ENCODE assay signal across 15 cellular contexts in genomic region chr20:49791165-49791564, GRCh38. TPM values are rescaled to one million over a fixed set of nuclear protein-coding genes. Genes with fewer than 3 reads are reported as not detected.
DNase-seq lines count a peak whose midpoint lies in the region; ATAC-seq, FAIRE-seq and TF ChIP-seq lines count a peak whose summit lies in the region.
"Had no signal": no experiment of that assay in that cellular context is flagged by ENCODE, and none has a peak within 500 bp of the region (broad histone marks: within the 10 kb centered on the region; RNA-seq: fewer than 3 reads in every experiment).

No MANE protein-coding gene starts in this region.

- no peaks in the 10 kb centered on the region for H3K27me3 Mint-ChIP-seq in dendritic cell treated with granulocyte-macrophage colony-stimulating factor and Interleukin-4, amounts not matched to agents 40 ng/mL and 50 ng/mL, for 4 days
- peaks cover 6 to 12% of the 10 kb centered on the region in 2 donors for H3K27me3 Mint-ChIP-seq in T-cell

- H3K9me3 Mint-ChIP-seq in dendritic cell treated with granulocyte-macrophage colony-stimulating factor and Interleukin-4, amounts not matched to agents 40 ng/mL and 50 ng/mL, for 4 days = no peaks in the 10 kb centered on the region
- H3K9me3 Mint-ChIP-seq in T-cell = no peaks in the 10 kb centered on the region

- no peak overlapping the region for H3K4me3 Mint-ChIP-seq in dendritic cell treated with granulocyte-macrophage colony-stimulating factor and Interleukin-4, amounts not matched to agents 40 ng/mL and 50 ng/mL, for 4 days
- H3K4me3 Mint-ChIP-seq in T-cell = no peak overlapping the region

- CTCF ChIA-PET in T-cell (lab: Charles Lee) = no interaction called here

- no peak for TF ChIP-seq CTCF in neutrophil (IDR thresholded peaks at IDR 0.05)

- H3K36me3 ChIP-seq in neutrophil = no peaks in the 10 kb centered on the region
- H3K36me3 ChIP-seq: HAP-1 had no signal

- intact Hi-C loops in right cardiac atrium (cut with DNase I) (no loop called here), left cardiac atrium (cut with DNase I) (no loop called here)
- intact Hi-C loops in dendritic cell treated with granulocyte-macrophage colony-stimulating factor and Interleukin-4, amounts not matched to agents 40 ng/mL and 50 ng/mL, for 4 days (cut with micrococcal nuclease) = no loop called here

- 41% methylated on average over 2 of the region's 2 CpGs for WGBS in right cardiac atrium

- H3K36me3 Mint-ChIP-seq in dendritic cell treated with granulocyte-macrophage colony-stimulating factor and Interleukin-4, amounts not matched to agents 40 ng/mL and 50 ng/mL, for 4 days (ENCODE audit: low read depth) = no peaks in the 10 kb centered on the region
- H3K36me3 Mint-ChIP-seq in T-cell = no peaks in the 10 kb centered on the region

- H3K27ac ChIP-seq in right cardiac atrium (ENCODE audit: low read length) (peak overlapping the region; percentile 81), neutrophil (peak overlapping the region; percentile 93)

- POLR2A ChIA-PET in T-cell (lab: Charles Lee) = interaction anchor here in 1 of 2 donors (0.7 kb wide), 1 partner anchor 1440 kb away, joined by 5 read pairs; no protein-coding TSS in a partner anchor

- FAIRE-seq in HTR-8/SVneo (lab: Jason Lieb, UNC) = no peak
- FAIRE-seq: GM12878, GM19239 had no signal

- H3K27me3 ChIP-seq in right cardiac atrium (ENCODE audit: control insufficient read depth, insufficient read depth) (no peaks in the 10 kb centered on the region), neutrophil (no peaks in the 10 kb centered on the region)

- DNase-seq in right cardiac atrium = no peak
- no peak for DNase-seq in left cardiac atrium
- no peak for DNase-seq in HTR-8/SVneo (ENCODE audit: insufficient read length, low spot score)
- DNase-seq in T-cell = no peak
- no peak for DNase-seq in COR-L47 (lab: John Stamatoyannopoulos, UW)
- DNase-seq: AML-193, DMS79, NCI-H1436, NCI-H2029 treated with DMSO at 0.1 percent for 48 hours, NCI-H524 had no signal

- H3K4me1 ChIP-seq in right cardiac atrium (ENCODE audit: control insufficient read depth, insufficient read depth, low read length) = peaks cover 3% of the 10 kb centered on the region
- H3K4me1 ChIP-seq in neutrophil (ENCODE audit: control insufficient read depth in 1 of 2, insufficient read depth in 1 of 2, low read depth in 1 of 2, low read length in 1 of 2) = peaks cover 71 to 74% of the 10 kb centered on the region in 2 experiments
- H3K4me1 ChIP-seq: HAP-1 had no signal

- ATAC-seq in right cardiac atrium = no peak
- no peak for ATAC-seq in left cardiac atrium
- ATAC-seq in T-cell (replicated peaks in 1 of 4) = no peak
- ATAC-seq: GM12878 had no signal

- no peak overlapping the region for H3K4me3 ChIP-seq in right cardiac atrium (ENCODE audit: low read length)
- no peak overlapping the region for H3K4me3 ChIP-seq in neutrophil (ENCODE audit: low read depth in 1 of 2, low read length in 1 of 2)
- H3K4me3 ChIP-seq: GM12878, HAP-1 had no signal

- H3K9me3 ChIP-seq in right cardiac atrium (ENCODE audit: control insufficient read depth, low read length) (no peaks in the 10 kb centered on the region), neutrophil (no peaks in the 10 kb centered on the region)
- H3K9me3 ChIP-seq: HAP-1 had no signal

- peak overlapping the region; percentile 19 for H3K27ac Mint-ChIP-seq in dendritic cell treated with granulocyte-macrophage colony-stimulating factor and Interleukin-4, amounts not matched to agents 40 ng/mL and 50 ng/mL, for 4 days
- H3K27ac Mint-ChIP-seq in T-cell = no peak overlapping the region

- H3K4me1 Mint-ChIP-seq in dendritic cell treated with granulocyte-macrophage colony-stimulating factor and Interleukin-4, amounts not matched to agents 40 ng/mL and 50 ng/mL, for 4 days (ENCODE audit: low read depth) = peaks cover 68% of the 10 kb centered on the region
- H3K4me1 Mint-ChIP-seq in T-cell = peaks cover 3 to 16% (median 11%) of the 10 kb centered on the region in 3 donors

RNA-seq across cellular contexts. Expression of gene SLC9A8, which starts 21.5 kb away (rescaled TPM):
- total RNA-seq in right cardiac atrium = 1 to 10 TPM; 6.9 to 7.3 (median 7.3) TPM
- 6.0 TPM for polyA plus RNA-seq in right cardiac atrium
- 1 to 10 TPM; 6.4 to 6.5 TPM for total RNA-seq in left cardiac atrium
- total RNA-seq in T-cell = 10 to 100 TPM; 22.2 to 34.2 (median 25.6) TPM
